ENCODE assay signal across 8 cellular contexts in genomic region chr17:7314719-7315569, GRCh38.
DNase-seq lines count a peak whose midpoint lies in the region; ATAC-seq and TF ChIP-seq lines count a peak whose summit lies in the region.

GPS2 (minus strand) TSS chr17:7315360; CDS start chr17:7315052, 308 bp downstream.

- POLR2A ChIA-PET in AG04449 (lab: Yijun Ruan, JAX): interaction anchor here (1.2 to 2.6 kb wide), 3 partner anchors 14 to 29 kb away, joined by 3 to 18 read pairs (median 5); partner anchors contain the start of gene NEURL4

- CTCF ChIA-PET in AG04449 (lab: Yijun Ruan, JAX): interaction anchor here (1.4 to 5.8 kb wide), 6 partner anchors 10 to 246 kb away, joined by 3 to 39 read pairs (median 5); no protein-coding TSS in a partner anchor

- ATAC-seq in GM18873 (IDR thresholded peaks at IDR 0.05; ENCODE audit: low FRiP score, unreplicated experiment) (peak; percentile 41), HG03135 (IDR thresholded peaks at IDR 0.05; ENCODE audit: unreplicated experiment) (peak; percentile 66)

- H3K4me3 ChIP-seq in AG04449 (ENCODE audit: low read depth, low read length): peak within 1 kb of the TSS; percentile 81
- peak within 1 kb of the TSS; percentile 83 for H3K4me3 ChIP-seq in choroid plexus epithelial cell (ENCODE audit: low read depth, low read length)

- DNase-seq in AG04449 (ENCODE audit: low read depth, low spot score) (no peak), NCI-H446 (lab: John Stamatoyannopoulos, UW) (peak; percentile 67 to 83), choroid plexus epithelial cell (ENCODE audit: low read depth) (peak; percentile 82), kidney glomerular epithelial cell (lab: John Stamatoyannopoulos, UW) (peak; percentile 40)
- peak; percentile 96 for DNase-seq in activated CD4-positive, alpha-beta T cell treated with anti-CD3 and anti-CD28 coated beads for 48 hours
- peak; percentile 96 for DNase-seq in stimulated activated CD4-positive, alpha-beta T cell treated with anti-CD3 and anti-CD28 coated beads, Interleukin-15, amount 100 ng/mL, for 24 hours

- TF ChIP-seq CTCF in AG04449 (IDR thresholded peaks at IDR 0.05; ENCODE audit: insufficient read depth, low read length, missing control alignments) (no peak), choroid plexus epithelial cell (conservative IDR thresholded peaks at IDR 0.05; ENCODE audit: low read depth, low read length) (no peak)
